Comparison of ENCODE assay signal across 14 cellular contexts in genomic region chr7:45073031-45073842, GRCh38. TPM values are rescaled to one million over a fixed set of nuclear protein-coding genes. Genes with fewer than 3 reads are reported as not detected.
DNase-seq lines count a peak whose midpoint lies in the region; ATAC-seq, FAIRE-seq and TF ChIP-seq lines count a peak whose summit lies in the region.
"Had no signal": no experiment of that assay in that cellular context is flagged by ENCODE, and none has a peak within 500 bp of the region (broad histone marks: within the 10 kb centered on the region; RNA-seq: fewer than 3 reads in every experiment).

No MANE protein-coding gene starts in this region.

- H3K27ac ChIP-seq in BLaER1 (0 out of 2 replicates have a peak overlapping the region, but pooled peaks have one; percentile 9), kidney (ENCODE audit: low read depth in 2 of 2, low read length in 2 of 2) (no peak overlapping the region), body of pancreas (no peak overlapping the region)
- H3K27ac ChIP-seq: coronary artery, Peyer's patch had no signal

- H3K9me3 Mint-ChIP-seq in activated naive CD4-positive, alpha-beta T cell treated with anti-CD3 and anti-CD28 coated beads, Interleukin-2, amount 50 U/mL, for 72 hours: no peaks in the 10 kb centered on the region

- WGBS in body of pancreas, 2 donors: 82 to 88% methylated on average over 18 to 19 of the region's 19 CpGs

- H3K27ac Mint-ChIP-seq in activated naive CD4-positive, alpha-beta T cell treated with anti-CD3 and anti-CD28 coated beads, Interleukin-2, amount 50 U/mL, for 72 hours: peak overlapping the region; percentile 52 to 96

- no peak for TF ChIP-seq POLR2A in body of pancreas (IDR thresholded peaks at IDR 0.05)

- intact Hi-C loops in kidney (cut with DNase I) (no loop called here), body of pancreas (cut with DNase I) (no loop called here)

- H3K9me3 ChIP-seq in BLaER1 (no peaks in the 10 kb centered on the region), kidney (ENCODE audit: control insufficient read depth in 1 of 2, low read length in 2 of 2) (no peaks in the 10 kb centered on the region), body of pancreas (no peaks in the 10 kb centered on the region)
- H3K9me3 ChIP-seq: Peyer's patch had no signal

- FAIRE-seq in kidney (lab: Jason Lieb, UNC): no peak
- FAIRE-seq: GM12891 had no signal

- H3K4me2 ChIP-seq in BLaER1: no peak overlapping the region

- POLR2A ChIA-PET in GM10248 (lab: Yijun Ruan, JAX): no interaction called here

- no peak for ATAC-seq in activated naive CD4-positive, alpha-beta T cell treated with anti-CD3 and anti-CD28 coated beads, Interleukin-2, amount 50 U/mL, for 72 hours
- ATAC-seq in left lobe of liver (no peak), body of pancreas (no peak), GM21717 (IDR thresholded peaks at IDR 0.05; ENCODE audit: unreplicated experiment) (no peak), GM19351 (IDR thresholded peaks at IDR 0.05; ENCODE audit: unreplicated experiment) (no peak)

- H3K27me3 ChIP-seq in BLaER1 (no peaks in the 10 kb centered on the region), body of pancreas (no peaks in the 10 kb centered on the region)
- H3K27me3 ChIP-seq: Peyer's patch had no signal

- H3K4me3 ChIP-seq in BLaER1: no peak overlapping the region
- no peak overlapping the region for H3K4me3 ChIP-seq in kidney (ENCODE audit: low read length in 2 of 2)
- H3K4me3 ChIP-seq in body of pancreas: no peak overlapping the region
- H3K4me3 ChIP-seq: coronary artery, Peyer's patch had no signal

- H3K36me3 ChIP-seq in BLaER1: peaks cover 97% of the 10 kb centered on the region
- H3K36me3 ChIP-seq in kidney (ENCODE audit: control insufficient read depth in 1 of 2, insufficient read depth in 2 of 2, low read length in 2 of 2): peaks cover 24 to 34% of the 10 kb centered on the region in 2 donors
- peaks cover 0 to 17% of the 10 kb centered on the region in 2 donors for H3K36me3 ChIP-seq in body of pancreas (replicated peaks in 1 of 2; ENCODE audit: insufficient read depth in 1 of 2, low read depth in 2 of 2)

- no peak for TF ChIP-seq CTCF in GM10248 (IDR thresholded peaks at IDR 0.05; ENCODE audit: control extremely low read depth, extremely low read depth, low read depth, missing control alignments)
- no peak for TF ChIP-seq CTCF in kidney (IDR thresholded peaks at IDR 0.05; ENCODE audit: borderline replicate concordance, extremely low read depth, insufficient read depth)
- TF ChIP-seq CTCF in body of pancreas (IDR thresholded peaks at IDR 0.05): no peak

- H3K36me3 Mint-ChIP-seq in activated naive CD4-positive, alpha-beta T cell treated with anti-CD3 and anti-CD28 coated beads, Interleukin-2, amount 50 U/mL, for 72 hours: peaks cover 11 to 20% of the 10 kb centered on the region in 2 donors

- H3K4me1 ChIP-seq in BLaER1 (peaks cover 14% of the 10 kb centered on the region), kidney (ENCODE audit: control insufficient read depth in 1 of 2, insufficient read depth in 1 of 2, low read depth in 1 of 2, low read length in 2 of 2) (no peaks in the 10 kb centered on the region), body of pancreas (no peaks in the 10 kb centered on the region)
- H3K4me1 ChIP-seq: Peyer's patch had no signal

- CTCF ChIA-PET in GM10248 (lab: Yijun Ruan, JAX): interaction anchor here (1.0 to 1.8 kb wide), 2 partner anchors 62 to 100 kb away, joined by 3 to 8 read pairs; no protein-coding TSS in a partner anchor

- DNase-seq in GM10248 (ENCODE audit: extremely low spot score): peak; percentile 20
- DNase-seq in activated naive CD4-positive, alpha-beta T cell treated with anti-CD3 and anti-CD28 coated beads, Interleukin-2, amount 50 U/mL, for 72 hours (ENCODE audit: low spot score in 2 of 2): no peak
- DNase-seq in left lobe of liver (ENCODE audit: low spot score): peak; percentile 44
- DNase-seq in kidney: no peak
- DNase-seq in body of pancreas: no peak
- DNase-seq: activated T-cell treated with anti-CD3 and anti-CD28 coated beads, Interleukin-2, amount 50 U/mL, for 1 hour; foreskin fibroblast; occipital lobe had no signal

- H3K9ac ChIP-seq in BLaER1: no peak overlapping the region
- H3K9ac ChIP-seq in kidney (ENCODE audit: low read length in 2 of 2): no peak overlapping the region

- peaks cover 83% of the 10 kb centered on the region for H4K20me1 ChIP-seq in BLaER1

RNA-seq across cellular contexts. Expression of gene NACAD, which starts 15.5 kb away (rescaled TPM):
- total RNA-seq in activated naive CD4-positive, alpha-beta T cell treated with anti-CD3 and anti-CD28 coated beads, Interleukin-2, amount 50 U/mL, for 72 hours: under 1 TPM; 0.09 to 0.19 TPM
- total RNA-seq in left lobe of liver: 0.05 TPM
- total RNA-seq in kidney: 4.2 TPM
- 5.0 TPM for polyA plus RNA-seq in kidney (ENCODE audit: insufficient read depth, low read depth, low replicate concordance)
- 1 to 10 TPM in 1 of 2 donors, under 1 TPM in 1; 0.78 to 1.6 TPM for total RNA-seq in body of pancreas

RNA-seq across cellular contexts. Expression of gene TBRG4, which starts 38.3 kb away (rescaled TPM):
- total RNA-seq in activated naive CD4-positive, alpha-beta T cell treated with anti-CD3 and anti-CD28 coated beads, Interleukin-2, amount 50 U/mL, for 72 hours: 100 to 1,000 TPM; 138 to 184 TPM
- total RNA-seq in left lobe of liver (40.2 TPM), kidney (67.8 TPM), body of pancreas (10 to 100 TPM; 14.0 to 81.4 TPM)
- 45.7 TPM for polyA plus RNA-seq in kidney (ENCODE audit: insufficient read depth, low read depth, low replicate concordance)

Comparison
In these comparisons a context has a peak if more than half of its experiments do, and no peak if none do; other contexts are left out.
1. DNase-seq: peak in GM10248 (single experiment) and left lobe of liver (single experiment); none in activated naive CD4-positive, alpha-beta T cell treated with anti-CD3 and anti-CD28 coated beads, Interleukin-2, amount 50 U/mL, for 72 hours (0 of 2), kidney (single experiment) and body of pancreas (0 of 4).